1 cellular context compared by ENCODE assay signal in genomic region chr2:237310515-237311114, GRCh38.
TF ChIP-seq lines count a peak whose summit lies in the region.

No MANE protein-coding gene starts in this region.

TF ChIP-seq in IMR-90, 13 proteins besides CTCF, POLR2A, EP300 and RAD21 (continued from another document):
- TF ChIP-seq, protein P1, sequence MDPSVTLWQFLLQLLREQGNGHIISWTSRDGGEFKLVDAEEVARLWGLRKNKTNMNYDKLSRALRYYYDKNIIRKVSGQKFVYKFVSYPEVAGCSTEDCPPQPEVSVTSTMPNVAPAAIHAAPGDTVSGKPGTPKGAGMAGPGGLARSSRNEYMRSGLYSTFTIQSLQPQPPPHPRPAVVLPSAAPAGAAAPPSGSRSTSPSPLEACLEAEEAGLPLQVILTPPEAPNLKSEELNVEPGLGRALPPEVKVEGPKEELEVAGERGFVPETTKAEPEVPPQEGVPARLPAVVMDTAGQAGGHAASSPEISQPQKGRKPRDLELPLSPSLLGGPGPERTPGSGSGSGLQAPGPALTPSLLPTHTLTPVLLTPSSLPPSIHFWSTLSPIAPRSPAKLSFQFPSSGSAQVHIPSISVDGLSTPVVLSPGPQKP (IDR thresholded peaks at IDR 0.05; ENCODE audit: borderline replicate concordance, low read depth, low read length): no peak
- TF ChIP-seq BHLHE40 (IDR thresholded peaks at IDR 0.05; ENCODE audit: low read depth, low read length) (no peak), RCOR1 (IDR thresholded peaks at IDR 0.05; ENCODE audit: insufficient replicate concordance, low read length) (no peak), MAFK (IDR thresholded peaks at IDR 0.05; ENCODE audit: low read depth, low read length) (no peak)
